ENCODE assay signal across 4 cellular contexts in genomic region chr1:48294094-48294493, GRCh38.
DNase-seq lines count a peak whose midpoint lies in the region; TF ChIP-seq lines count a peak whose summit lies in the region.
"Not testable (repeated sequence)": the region's sequence is repeated elsewhere in the genome, so short reads cannot be mapped to it uniquely, and the experiment has no call there.

No MANE protein-coding gene starts in this region.

- H3K9me3 ChIP-seq in spleen, thyroid gland: not testable (repeated sequence)

- DNase-seq in MCF 10A (ENCODE audit: unreplicated experiment); epithelial cell of prostate (ENCODE audit: low read depth, low spot score): not testable (repeated sequence)
- DNase-seq in spleen = peak; percentile 53
- peak; percentile 41 to 55 for DNase-seq in thyroid gland

- TF ChIP-seq POLR2A in spleen (IDR thresholded peaks at IDR 0.05); thyroid gland (IDR thresholded peaks at IDR 0.05): not testable (repeated sequence)

- not testable (repeated sequence) for H3K4me1 Mint-ChIP-seq in MCF 10A (ENCODE audit: insufficient read depth, unreplicated experiment)

- peak overlapping the region; percentile 6 for H3K27ac Mint-ChIP-seq in MCF 10A (ENCODE audit: low read depth, unreplicated experiment)

- WGBS in spleen, 5 donors = 91 to 98% (median 94%) methylated on average over 6 of the region's 6 CpGs
- 43 to 46% methylated on average over 6 of the region's 6 CpGs for WGBS in thyroid gland, 2 donors

- H3K4me3 ChIP-seq in spleen; thyroid gland (replicated peaks in 1 of 3): not testable (repeated sequence)

- not testable (repeated sequence) for H3K9me3 Mint-ChIP-seq in MCF 10A (ENCODE audit: unreplicated experiment)

- H3K36me3 Mint-ChIP-seq in MCF 10A (ENCODE audit: insufficient read depth, unreplicated experiment) = not testable (repeated sequence)

- not testable (repeated sequence) for H3K4me1 ChIP-seq in spleen
- H3K4me1 ChIP-seq in thyroid gland = peaks cover 10 to 11% of the 10 kb centered on the region in 2 donors

- not testable (repeated sequence) for H3K36me3 ChIP-seq in spleen, thyroid gland

- H3K27ac ChIP-seq in epithelial cell of prostate = peak overlapping the region; percentile 62
- not testable (repeated sequence) for H3K27ac ChIP-seq in spleen, thyroid gland

- not testable (repeated sequence) for BruUV-seq in MCF 10A (replicated peaks; lab: Mats Ljungman, UMichigan)

- CTCF ChIA-PET in MCF 10A (lab: Yijun Ruan, JAX) = interaction anchor here (0.6 to 0.9 kb wide), 3 partner anchors 38 to 226 kb away, joined by 3 to 4 read pairs (median 3); no protein-coding TSS in a partner anchor

- not testable (repeated sequence) for TF ChIP-seq CTCF in MCF 10A (IDR thresholded peaks at IDR 0.05; ENCODE audit: unreplicated experiment); spleen (IDR thresholded peaks at IDR 0.05 in 8 of 11, conservative IDR thresholded peaks at IDR 0.05 in 3 of 11); thyroid gland (IDR thresholded peaks at IDR 0.05)

- intact Hi-C loops in MCF 10A (cut with micrococcal nuclease); spleen (cut with DNase I; ENCODE audit: low total_unique reads); thyroid gland (cut with DNase I): not testable (repeated sequence)

- H3K27me3 Mint-ChIP-seq in MCF 10A (ENCODE audit: insufficient read depth, unreplicated experiment) = not testable (repeated sequence)

- not testable (repeated sequence) for H3K4me3 Mint-ChIP-seq in MCF 10A (ENCODE audit: unreplicated experiment)

- H3K27me3 ChIP-seq in spleen (replicated peaks in 1 of 7); thyroid gland: not testable (repeated sequence)

- POLR2A ChIA-PET in MCF 10A (lab: Yijun Ruan, JAX) = interaction anchor here (0.6 to 0.8 kb wide), 3 partner anchors 178 to 1862 kb away, joined by 3 read pairs; partner anchors contain the start of gene SPATA6
